Comparison of ENCODE assay signal across 21 cellular contexts in the genomic region with DNA sequence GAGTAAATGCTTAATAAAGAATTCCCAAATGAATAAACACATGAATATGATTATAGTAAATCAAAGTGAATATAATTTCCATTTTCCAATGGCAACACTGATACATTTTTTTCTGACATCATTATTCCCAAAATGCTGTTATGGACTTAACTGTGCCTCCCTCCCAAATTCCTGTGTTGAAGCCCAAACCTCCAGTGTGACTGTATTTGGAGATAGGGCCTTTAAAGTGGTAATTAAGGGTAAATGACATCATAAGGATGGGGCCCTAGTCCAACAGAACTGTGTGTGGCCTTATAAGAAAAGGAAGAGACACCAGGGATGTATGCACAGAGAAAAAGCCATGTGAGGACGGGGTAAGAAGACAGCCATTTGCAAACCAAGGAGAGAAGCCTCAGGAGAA. TPM values are rescaled to one million over a fixed set of nuclear protein-coding genes. Genes with fewer than 3 reads are reported as not detected.
DNase-seq lines count a peak whose midpoint lies in the region; ATAC-seq, FAIRE-seq and TF ChIP-seq lines count a peak whose summit lies in the region.
"Had no signal": no experiment of that assay in that cellular context is flagged by ENCODE, and none has a peak within 500 bp of the region (broad histone marks: within the 10 kb centered on the region; RNA-seq: fewer than 3 reads in every experiment).

No MANE protein-coding gene starts in this region.

- H3K9ac ChIP-seq in endodermal cell (ENCODE audit: extremely low read depth, low read length, poor library complexity, severe bottlenecking) (no peak overlapping the region), mesenchymal stem cell (ENCODE audit: low read length) (peak overlapping the region; percentile 31)

- TF ChIP-seq CTCF in HL-60 (IDR thresholded peaks at IDR 0.05; ENCODE audit: insufficient read depth, low read length), result no peak
- TF ChIP-seq CTCF in endodermal cell (conservative IDR thresholded peaks at IDR 0.05), result no peak
- TF ChIP-seq CTCF in uterus (IDR thresholded peaks at IDR 0.05), result no peak

- H3K36me3 Mint-ChIP-seq in endodermal cell (ENCODE audit: low read depth), result peaks cover 13% of the 10 kb centered on the region

- no peak overlapping the region for H2BK12ac ChIP-seq in mesenchymal stem cell (ENCODE audit: low read length in 2 of 2)

- 83 to 100% methylated on average over 1 of the region's 1 CpG for WGBS in endodermal cell (ENCODE audit: insufficient coverage in 1 of 2, insufficient read length in 1 of 2), 2 experiments
- 69% methylated on average over 1 of the region's 1 CpG for WGBS in mesenchymal stem cell

- H3K4me1 ChIP-seq in endodermal cell (ENCODE audit: control insufficient read depth, insufficient read depth, low read length), result peaks cover 8% of the 10 kb centered on the region
- no peaks in the 10 kb centered on the region for H3K4me1 ChIP-seq in mesenchymal stem cell (ENCODE audit: control insufficient read depth, insufficient read depth, low read depth, low read length)
- peaks cover 0 to 4% of the 10 kb centered on the region in 2 donors for H3K4me1 ChIP-seq in uterus
- H3K4me1 ChIP-seq: A549, BE2C had no signal

- no peak overlapping the region for H3K27ac Mint-ChIP-seq in endodermal cell
- H3K27ac Mint-ChIP-seq: CD4-positive, alpha-beta memory T cell; GM23338; H9 had no signal

- no peak overlapping the region for H4K91ac ChIP-seq in mesenchymal stem cell (ENCODE audit: low read length)

- intact Hi-C loops in uterus (cut with DNase I; ENCODE audit: low total_unique reads), result no loop called here

- H3K14ac ChIP-seq in mesenchymal stem cell (ENCODE audit: low read length in 2 of 2), result no peak overlapping the region

- H3K36me3 ChIP-seq in endodermal cell (ENCODE audit: control insufficient read depth, insufficient read depth, low read length) (no peaks in the 10 kb centered on the region), mesenchymal stem cell (ENCODE audit: control insufficient read depth in 1 of 2, insufficient read depth in 2 of 2, low read depth in 1 of 2, low read length in 2 of 2) (no peaks in the 10 kb centered on the region), uterus (no peaks in the 10 kb centered on the region)
- H3K36me3 ChIP-seq: BE2C had no signal

- no peak overlapping the region for H2AFZ ChIP-seq in mesenchymal stem cell (ENCODE audit: low read depth, low read length)
- H2AFZ ChIP-seq: GM23338 had no signal

- no peak for TF ChIP-seq POLR2A in uterus (IDR thresholded peaks at IDR 0.05)
- no peak for TF ChIP-seq POLR2A in GM12891 (IDR thresholded peaks at IDR 0.05; ENCODE audit: low read depth, low read length)

- H3K23ac ChIP-seq in mesenchymal stem cell (ENCODE audit: low read length in 2 of 2), result no peak overlapping the region

- H2BK15ac ChIP-seq in mesenchymal stem cell (ENCODE audit: low read depth, poor library complexity, severe bottlenecking), result no peak overlapping the region

- no peak overlapping the region for H4K8ac ChIP-seq in mesenchymal stem cell (ENCODE audit: low read length)

- H3K4ac ChIP-seq in mesenchymal stem cell (ENCODE audit: low read depth in 1 of 2, low read length in 2 of 2), result no peak overlapping the region

- FAIRE-seq in GM12891 (lab: Jason Lieb, UNC), result no peak
- FAIRE-seq: A549, G401.6 had no signal

- H3K18ac ChIP-seq in mesenchymal stem cell (ENCODE audit: low read depth in 1 of 2, low read length in 2 of 2), result no peak overlapping the region

- H3K4me3 Mint-ChIP-seq in endodermal cell, result no peak overlapping the region
- H3K4me3 Mint-ChIP-seq: CD4-positive, alpha-beta memory T cell; GM23338; H9 had no signal

- H2BK5ac ChIP-seq in mesenchymal stem cell (ENCODE audit: low read depth, low read length, poor library complexity, severe bottlenecking), result no peak overlapping the region

- H3K4me3 ChIP-seq in HL-60 (replicated peaks; ENCODE audit: insufficient read depth, low read length) (peak overlapping the region; percentile 6; the same call in 1 of the 2 replicates), endodermal cell (ENCODE audit: low read length) (peak overlapping the region; percentile 33), mesenchymal stem cell (ENCODE audit: insufficient read depth in 1 of 2, low read depth in 1 of 2, low read length in 2 of 2) (no peak overlapping the region), uterus (no peak overlapping the region)
- H3K4me3 ChIP-seq: A549, GM23338 had no signal

- peaks cover 1% of the 10 kb centered on the region for H3K27me3 Mint-ChIP-seq in endodermal cell (ENCODE audit: insufficient read depth)

- no peak overlapping the region for H2AK5ac ChIP-seq in mesenchymal stem cell (ENCODE audit: low read length, severe bottlenecking)

- peaks cover 42% of the 10 kb centered on the region for H3K9me3 Mint-ChIP-seq in endodermal cell

- H3K27ac ChIP-seq in HL-60 (replicated peaks) (no peak overlapping the region), endodermal cell (ENCODE audit: low read depth, low read length) (no peak overlapping the region), mesenchymal stem cell (ENCODE audit: low read length, poor library complexity, severe bottlenecking) (no peak overlapping the region), uterus (peak overlapping the region; percentile 63 to 67)
- H3K27ac ChIP-seq: A549 had no signal

- no peak for DNase-seq in HL-60 (ENCODE audit: low read depth in 1 of 2, low spot score in 1 of 2)
- DNase-seq in endodermal cell, result no peak
- DNase-seq in mesenchymal stem cell, result no peak
- no peak for DNase-seq in uterus
- DNase-seq in medulla oblongata (ENCODE audit: extremely low spot score), result no peak
- no peak for DNase-seq in GM12891 (ENCODE audit: insufficient read length, low spot score)
- DNase-seq: 8988T; ACHN; AML-193; BE2C; C1 segment of cervical spinal cord; Calu3; CD4-positive, alpha-beta memory T cell; COR-L47; DND-41; H9 had no signal

- no peak for ATAC-seq in GM19035 (IDR thresholded peaks at IDR 0.05; ENCODE audit: unreplicated experiment)
- ATAC-seq: A549, GM23338, HCT116 had no signal

- H3K4me2 ChIP-seq in mesenchymal stem cell (ENCODE audit: low read length, poor library complexity, severe bottlenecking), result no peak overlapping the region
- H3K4me2 ChIP-seq: A549, GM23338 had no signal

- H3K9me3 ChIP-seq in endodermal cell (ENCODE audit: control insufficient read depth, low read length) (peaks cover 49% of the 10 kb centered on the region), mesenchymal stem cell (ENCODE audit: control insufficient read depth, low read length) (no peaks in the 10 kb centered on the region), uterus (no peaks in the 10 kb centered on the region)
- H3K9me3 ChIP-seq: A549, BE2C had no signal

- H3K27me3 ChIP-seq in HL-60 (ENCODE audit: insufficient read depth, poor library complexity, severe bottlenecking), result no peaks in the 10 kb centered on the region
- no peaks in the 10 kb centered on the region for H3K27me3 ChIP-seq in endodermal cell (ENCODE audit: control insufficient read depth, insufficient read depth, low read length, poor library complexity, severe bottlenecking)
- H3K27me3 ChIP-seq in mesenchymal stem cell (ENCODE audit: control insufficient read depth in 1 of 2, insufficient read depth in 1 of 2, low read length in 2 of 2), result no peaks in the 10 kb centered on the region
- no peaks in the 10 kb centered on the region for H3K27me3 ChIP-seq in uterus

- no peaks in the 10 kb centered on the region for H3K79me1 ChIP-seq in mesenchymal stem cell (replicated peaks; ENCODE audit: low read length, poor library complexity, severe bottlenecking)

- no peak overlapping the region for H2BK120ac ChIP-seq in mesenchymal stem cell (ENCODE audit: low read depth, low read length)

- peaks cover 8% of the 10 kb centered on the region for H3K4me1 Mint-ChIP-seq in endodermal cell

TF ChIP-seq in GM12891, 5 proteins besides CTCF, POLR2A, EP300 and RAD21:
- TF ChIP-seq SPI1 (IDR thresholded peaks at IDR 0.05; ENCODE audit: low read depth, low read length), result no peak
- TF ChIP-seq PAX5 (IDR thresholded peaks at IDR 0.05; ENCODE audit: insufficient read depth, low read length, severe bottlenecking), result no peak
- no peak for TF ChIP-seq POLR2AphosphoS5 (IDR thresholded peaks at IDR 0.05; ENCODE audit: low read depth, low read length)
- no peak for TF ChIP-seq TAF1 (IDR thresholded peaks at IDR 0.05; ENCODE audit: low read depth, low read length)
- no peak for TF ChIP-seq POU2F2 (IDR thresholded peaks at IDR 0.05; ENCODE audit: low read depth, low read length)

RNA-seq across cellular contexts. Expression of a gene that starts 19.1 kb away (rescaled TPM):
- total RNA-seq in endodermal cell (under 1 TPM in 1 of 2 donors, not detected in 1; 0.31 TPM), uterus (1 to 10 TPM in 2 of 4 donors, not detected in 2; 1.9 to 2.5 TPM)
- polyA plus RNA-seq in endodermal cell (2013, experiment 1 of 2), result 1.6 TPM
- 1.6 TPM for polyA plus RNA-seq in endodermal cell (2013, experiment 2 of 2)
- polyA plus RNA-seq in mesenchymal stem cell (2013, experiment 1 of 2), result 0.06 TPM
- 0.03 TPM for polyA plus RNA-seq in mesenchymal stem cell (2013, experiment 2 of 2)
- polyA plus RNA-seq in GM12891 (2012; ENCODE audit: low read depth, missing spikeins), result not detected
- total RNA-seq: Calu3; CD4-positive, alpha-beta memory T cell had no signal
- polyA plus RNA-seq: CD4-positive, alpha-beta memory T cell had no signal

Comparison
In these comparisons a context has a peak if more than half of its experiments do, and no peak if none do; other contexts are left out.
1. H3K27ac ChIP-seq: peak in uterus (2 of 2); none in HL-60 (single experiment), endodermal cell (single experiment) and mesenchymal stem cell (single experiment).
2. H3K4me3 ChIP-seq: peak in HL-60 (single experiment) and endodermal cell (single experiment); none in mesenchymal stem cell (0 of 2) and uterus (0 of 2).